In the genomic region with DNA sequence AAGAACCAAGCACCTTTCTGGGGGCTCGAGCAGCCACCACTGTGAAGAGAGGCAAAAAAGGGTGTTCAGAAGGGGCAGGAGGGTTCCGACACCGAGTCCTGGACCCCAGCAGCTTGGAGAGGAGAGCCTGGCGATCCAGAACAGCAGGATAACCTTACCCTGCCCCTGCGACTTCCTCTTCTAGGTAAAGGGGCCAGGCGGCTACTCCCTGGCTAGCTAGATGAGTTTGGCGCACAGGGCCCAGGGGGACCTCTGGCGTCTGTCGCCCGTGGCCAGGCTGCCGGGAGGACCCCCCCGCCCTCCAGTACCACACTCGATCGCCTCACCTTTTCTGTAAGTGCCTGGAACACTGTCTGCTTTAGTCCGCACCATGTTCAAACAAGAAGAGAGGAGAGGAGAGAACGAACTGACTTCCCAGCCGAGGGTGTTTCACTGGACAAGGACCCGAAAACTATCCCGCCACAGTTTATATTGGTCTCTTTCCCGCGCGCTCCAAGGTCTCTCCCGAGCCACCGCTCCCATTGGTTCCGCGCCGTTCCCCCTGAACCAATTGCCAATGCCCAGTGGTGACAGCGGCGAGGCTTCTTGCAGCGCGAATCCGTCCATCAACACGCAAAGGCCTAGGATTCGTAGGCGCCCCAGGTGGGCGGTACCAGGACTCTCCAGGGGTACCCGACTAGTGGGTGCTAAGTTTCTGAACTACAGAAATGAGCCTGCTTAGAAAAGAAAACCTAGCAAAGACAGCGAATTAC, we compare ENCODE assay signal across 8 cellular contexts. TPM values are rescaled to one million over a fixed set of nuclear protein-coding genes. Genes with fewer than 3 reads are reported as not detected.
DNase-seq lines count a peak whose midpoint lies in the region; ATAC-seq and TF ChIP-seq lines count a peak whose summit lies in the region.

PCLAF (minus strand) TSS at position 442 of the 752 bp plus-strand sequence; CDS start at position 372, 70 bp downstream.

- CTCF ChIA-PET in WTC11 (lab: Charles Lee) = interaction anchor here (0.5 to 0.6 kb wide), 2 partner anchors 22 to 47 kb away, joined by 3 read pairs; no protein-coding TSS in a partner anchor

- POLR2A ChIA-PET in WTC11 (lab: Charles Lee) = interaction anchor here (0.6 to 0.7 kb wide), 2 partner anchors 9 to 111 kb away, joined by 3 to 4 read pairs; no protein-coding TSS in a partner anchor

- H3K27me3 Mint-ChIP-seq in WTC11 (ENCODE audit: low read depth) (peaks cover 65% of the 10 kb centered on the region), immature natural killer cell (ENCODE audit: low read depth in 3 of 3) (peaks cover 0 to 2% (median 2%) of the 10 kb centered on the region in 3 donors)

- peak within 1 kb of the TSS; percentile 79 for H3K4me3 ChIP-seq in AG10803 (ENCODE audit: low read length)

- H3K9me3 Mint-ChIP-seq in WTC11 (no peaks in the 10 kb centered on the region), immature natural killer cell (no peaks in the 10 kb centered on the region)

- peak within 1 kb of the TSS; percentile 60; the same call in 1 of the 2 replicates for H3K27ac Mint-ChIP-seq in WTC11
- peak within 1 kb of the TSS; percentile 44 to 78 (median 68) for H3K27ac Mint-ChIP-seq in immature natural killer cell

- DNase-seq in AG10803 (ENCODE audit: low read depth) (peak; percentile 93), NCI-H345 (lab: John Stamatoyannopoulos, UW) (peak; percentile 93), WTC11 (ENCODE audit: low spot score) (peak; percentile 95), caudate nucleus (lab: John Stamatoyannopoulos, UW) (peak; percentile 30 to 96 (median 85)), immature natural killer cell (peak; percentile 86 to 89 (median 87)), smooth muscle cell of the brain vasculature (ENCODE audit: low read depth, low spot score) (peak; percentile 88)

- peaks cover 11% of the 10 kb centered on the region for H3K4me1 Mint-ChIP-seq in WTC11
- H3K4me1 Mint-ChIP-seq in immature natural killer cell = peaks cover 9 to 17% of the 10 kb centered on the region in 2 donors

- H3K4me3 Mint-ChIP-seq in WTC11 (peak within 1 kb of the TSS; percentile 88), immature natural killer cell (peak within 1 kb of the TSS; percentile 87 to 95 (median 94))

- H3K36me3 Mint-ChIP-seq in WTC11 (peaks cover 5% of the 10 kb centered on the region), immature natural killer cell (no peaks in the 10 kb centered on the region)

- ATAC-seq in GM19025 (IDR thresholded peaks at IDR 0.05; ENCODE audit: low read depth, unreplicated experiment) = peak; percentile 98
- peak; percentile 97 for ATAC-seq in HG03280 (IDR thresholded peaks at IDR 0.05; ENCODE audit: unreplicated experiment)
- ATAC-seq in WTC11 = peak; percentile 99

- no peak for TF ChIP-seq CTCF in AG10803 (conservative IDR thresholded peaks at IDR 0.05; ENCODE audit: low read length)
- TF ChIP-seq CTCF in WTC11 (IDR thresholded peaks at IDR 0.05) = no peak

- no peak within 1 kb of the TSS for H3K27ac ChIP-seq in caudate nucleus (ENCODE audit: low read depth, low read length)

TF ChIP-seq in WTC11, 78 proteins besides CTCF, POLR2A, EP300 and RAD21:
- TF ChIP-seq, protein P1, sequence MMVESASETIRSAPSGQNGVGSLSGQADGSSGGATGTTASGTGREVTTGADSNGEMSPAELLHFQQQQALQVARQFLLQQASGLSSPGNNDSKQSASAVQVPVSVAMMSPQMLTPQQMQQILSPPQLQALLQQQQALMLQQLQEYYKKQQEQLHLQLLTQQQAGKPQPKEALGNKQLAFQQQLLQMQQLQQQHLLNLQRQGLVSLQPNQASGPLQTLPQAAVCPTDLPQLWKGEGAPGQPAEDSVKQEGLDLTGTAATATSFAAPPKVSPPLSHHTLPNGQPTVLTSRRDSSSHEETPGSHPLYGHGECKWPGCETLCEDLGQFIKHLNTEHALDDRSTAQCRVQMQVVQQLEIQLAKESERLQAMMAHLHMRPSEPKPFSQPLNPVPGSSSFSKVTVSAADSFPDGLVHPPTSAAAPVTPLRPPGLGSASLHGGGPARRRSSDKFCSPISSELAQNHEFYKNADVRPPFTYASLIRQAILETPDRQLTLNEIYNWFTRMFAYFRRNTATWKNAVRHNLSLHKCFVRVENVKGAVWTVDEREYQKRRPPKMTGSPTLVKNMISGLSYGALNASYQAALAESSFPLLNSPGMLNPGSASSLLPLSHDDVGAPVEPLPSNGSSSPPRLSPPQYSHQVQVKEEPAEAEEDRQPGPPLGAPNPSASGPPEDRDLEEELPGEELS (CRISPR knock-in tag; IDR thresholded peaks at IDR 0.05) = no peak
- TF ChIP-seq E2F4 (CRISPR knock-in tag; IDR thresholded peaks at IDR 0.05; ENCODE audit: borderline replicate concordance, low read depth) = peak; percentile 92
- no peak for TF ChIP-seq NR1H2 (CRISPR knock-in tag; IDR thresholded peaks at IDR 0.05)
- TF ChIP-seq NFATC4 (CRISPR knock-in tag; IDR thresholded peaks at IDR 0.05) = no peak
- TF ChIP-seq, protein P2, sequence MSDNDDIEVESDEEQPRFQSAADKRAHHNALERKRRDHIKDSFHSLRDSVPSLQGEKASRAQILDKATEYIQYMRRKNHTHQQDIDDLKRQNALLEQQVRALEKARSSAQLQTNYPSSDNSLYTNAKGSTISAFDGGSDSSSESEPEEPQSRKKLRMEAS (CRISPR knock-in tag; IDR thresholded peaks at IDR 0.05) = peak; percentile 36; the same call in 1 of the 2 replicates
- peak; percentile 26; the same call in 1 of the 2 replicates for TF ChIP-seq TEAD1 (CRISPR knock-in tag; IDR thresholded peaks at IDR 0.05)
- peak; percentile 94 for TF ChIP-seq NFYB (CRISPR knock-in tag; conservative IDR thresholded peaks at IDR 0.05; ENCODE audit: low read depth)
- TF ChIP-seq TP53 (CRISPR knock-in tag; IDR thresholded peaks at IDR 0.05) = peak; percentile 53; the same call in 1 of the 2 replicates
- TF ChIP-seq, protein P3, sequence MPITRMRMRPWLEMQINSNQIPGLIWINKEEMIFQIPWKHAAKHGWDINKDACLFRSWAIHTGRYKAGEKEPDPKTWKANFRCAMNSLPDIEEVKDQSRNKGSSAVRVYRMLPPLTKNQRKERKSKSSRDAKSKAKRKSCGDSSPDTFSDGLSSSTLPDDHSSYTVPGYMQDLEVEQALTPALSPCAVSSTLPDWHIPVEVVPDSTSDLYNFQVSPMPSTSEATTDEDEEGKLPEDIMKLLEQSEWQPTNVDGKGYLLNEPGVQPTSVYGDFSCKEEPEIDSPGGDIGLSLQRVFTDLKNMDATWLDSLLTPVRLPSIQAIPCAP (CRISPR knock-in tag; IDR thresholded peaks at IDR 0.05) = no peak
- no peak for TF ChIP-seq ZNF219 (CRISPR knock-in tag; IDR thresholded peaks at IDR 0.05; ENCODE audit: borderline replicate concordance)
- no peak for TF ChIP-seq PREB (CRISPR knock-in tag; IDR thresholded peaks at IDR 0.05; ENCODE audit: borderline replicate concordance)
- TF ChIP-seq, protein P4, sequence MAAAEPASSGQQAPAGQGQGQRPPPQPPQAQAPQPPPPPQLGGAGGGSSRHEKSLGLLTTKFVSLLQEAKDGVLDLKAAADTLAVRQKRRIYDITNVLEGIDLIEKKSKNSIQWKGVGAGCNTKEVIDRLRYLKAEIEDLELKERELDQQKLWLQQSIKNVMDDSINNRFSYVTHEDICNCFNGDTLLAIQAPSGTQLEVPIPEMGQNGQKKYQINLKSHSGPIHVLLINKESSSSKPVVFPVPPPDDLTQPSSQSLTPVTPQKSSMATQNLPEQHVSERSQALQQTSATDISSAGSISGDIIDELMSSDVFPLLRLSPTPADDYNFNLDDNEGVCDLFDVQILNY (CRISPR knock-in tag; IDR thresholded peaks at IDR 0.05) = peak; percentile 98
- TF ChIP-seq JAZF1 (CRISPR knock-in tag; IDR thresholded peaks at IDR 0.05) = no peak

RNA-seq across cellular contexts. Expression of gene PCLAF, which starts in this region (rescaled TPM):
- total RNA-seq in WTC11 (2021) = 27.2 to 41.6 TPM (median 41.5 TPM) in 3 replicates
- 10 to 100 TPM in 1 of 3 donors, 1 to 10 TPM in 2; 5.3 to 10.9 (median 7.6) TPM for polyA plus RNA-seq in immature natural killer cell
